ENCODE assay signal across 8 cellular contexts in genomic region chr2:63050186-63050915, GRCh38. TPM values are rescaled to one million over a fixed set of nuclear protein-coding genes. Genes with fewer than 3 reads are reported as not detected.
DNase-seq lines count a peak whose midpoint lies in the region; ATAC-seq, FAIRE-seq and TF ChIP-seq lines count a peak whose summit lies in the region.

Gene OTX1, plus strand, starts transcription at chr2:63050830. Its CDS starts 2,161 bp downstream, at chr2:63052991.

- in situ Hi-C loops in GM13977 (cut with MboI; ENCODE audit: low pct_unique_long_range_greater_than_20kb, low sequenced_read_pairs, unreplicated experiment), result no loop called here

- H3K4me2 ChIP-seq in A549, result peak within 1 kb of the TSS; percentile 99

- H3K27ac ChIP-seq in A549 (peak within 1 kb of the TSS; percentile 83 to 90), layer of hippocampus (ENCODE audit: low read depth, low read length) (peak within 1 kb of the TSS; percentile 52)

- H3K4me3 ChIP-seq in A549, result peak within 1 kb of the TSS; percentile 92

- no peaks in the 10 kb centered on the region for H3K4me1 Mint-ChIP-seq in MCF 10A (ENCODE audit: insufficient read depth, unreplicated experiment)

- 0 out of 5 replicates have a peak, but pooled peaks of 1 of the 2 experiments have one; percentile 13 for TF ChIP-seq RAD21 in A549 (conservative IDR thresholded peaks at IDR 0.05 in 1 of 2, IDR thresholded peaks at IDR 0.05 in 1 of 2)

- peaks cover 8% of the 10 kb centered on the region; the same call in 1 of the 3 replicates for H3K4me1 ChIP-seq in A549

- H3K27ac Mint-ChIP-seq in MCF 10A (ENCODE audit: low read depth, unreplicated experiment), result peak within 1 kb of the TSS; percentile 89

- H3K27me3 ChIP-seq in layer of hippocampus (ENCODE audit: control insufficient read depth, insufficient read depth, low read length), result peaks cover 44% of the 10 kb centered on the region

- no TSS peak for BruUV-seq in MCF 10A (replicated peaks; lab: Mats Ljungman, UMichigan)

- no peak for FAIRE-seq in A549 (lab: Jason Lieb, UNC)

- peak; percentile 81 to 93 for ATAC-seq in A549
- ATAC-seq in HG02759 (IDR thresholded peaks at IDR 0.05; ENCODE audit: unreplicated experiment), result peak; percentile 84

- H3K9me3 ChIP-seq in A549, result no peaks in the 10 kb centered on the region

- POLR2A ChIA-PET in A549 (lab: Yijun Ruan, JAX), result interaction anchor here (0.6 to 1.0 kb wide), 3 partner anchors 14 to 60 kb away, joined by 3 to 4 read pairs (median 4); no protein-coding TSS in a partner anchor
- POLR2A ChIA-PET in MCF 10A (lab: Yijun Ruan, JAX), result interaction anchor here (1.2 to 2.1 kb wide), 4 partner anchors 9 to 74 kb away, joined by 3 to 11 read pairs (median 5); no protein-coding TSS in a partner anchor

- CTCF ChIA-PET in A549 (lab: Yijun Ruan, JAX) (interaction anchor here (1.3 kb wide), 1 partner anchor 593 kb away, joined by 3 read pairs; no protein-coding TSS in a partner anchor), MCF 10A (lab: Yijun Ruan, JAX) (no interaction called here)

- H3K27me3 Mint-ChIP-seq in MCF 10A (ENCODE audit: insufficient read depth, unreplicated experiment), result no peaks in the 10 kb centered on the region

- no peak for TF ChIP-seq EP300 in A549 (IDR thresholded peaks at IDR 0.05)

- no peaks in the 10 kb centered on the region for H3K9me3 Mint-ChIP-seq in MCF 10A (ENCODE audit: unreplicated experiment)

- peak within 1 kb of the TSS; percentile 96 for H3K4me3 Mint-ChIP-seq in MCF 10A (ENCODE audit: unreplicated experiment)

- WGBS in A549 (ENCODE audit: missing lambda C conversion rate), result 0% methylated on average over 24 of the region's 86 CpGs

- intact Hi-C loops in MCF 10A (cut with micrococcal nuclease), result no loop called here

- peak; percentile 88 for TF ChIP-seq POLR2A in A549 (IDR thresholded peaks at IDR 0.05; ENCODE audit: low read length)

- DNase-seq in A549 (ENCODE audit: low read depth in 1 of 2, low spot score in 1 of 2), result peak; percentile 85 to 97
- DNase-seq in GM13977 (ENCODE audit: low spot score), result peak; percentile 96
- DNase-seq in NCI-H1048 (lab: John Stamatoyannopoulos, UW), result peak; percentile 59
- peak; percentile 84 for DNase-seq in SIG-M5 treated with dmso at 0.1 percent for 504 hours (lab: John Stamatoyannopoulos, UW; ENCODE audit: unreplicated experiment)
- peak; percentile 83 for DNase-seq in MCF 10A (ENCODE audit: unreplicated experiment)
- peak; percentile 48 to 51 for DNase-seq in stimulated activated CD4-positive, alpha-beta T cell treated with anti-CD3 and anti-CD28 coated beads, Interleukin-4, amount 100 ng/mL, for 4 hours

- peaks cover 6% of the 10 kb centered on the region for H3K36me3 Mint-ChIP-seq in MCF 10A (ENCODE audit: insufficient read depth, unreplicated experiment)

- TF ChIP-seq CTCF in A549 (IDR thresholded peaks at IDR 0.05) (no peak), GM13977 (IDR thresholded peaks at IDR 0.05; ENCODE audit: extremely low read depth, insufficient read depth, missing control alignments) (no peak), MCF 10A (IDR thresholded peaks at IDR 0.05; ENCODE audit: unreplicated experiment) (no peak)

TF ChIP-seq in A549, 52 proteins besides CTCF, POLR2A, EP300 and RAD21:
- TF ChIP-seq BCL3 (IDR thresholded peaks at IDR 0.05) (peak; percentile 51; the same call in 1 of the 3 replicates), NFE2L2 (conservative IDR thresholded peaks at IDR 0.05; ENCODE audit: low read length) (no peak), EHMT2 (IDR thresholded peaks at IDR 0.05; ENCODE audit: low read depth) (no peak), USF2 (IDR thresholded peaks at IDR 0.05) (no peak), JUNB (IDR thresholded peaks at IDR 0.05) (no peak), RFX5 (IDR thresholded peaks at IDR 0.05) (no peak), HES2 (IDR thresholded peaks at IDR 0.05) (no peak), KDM5A (IDR thresholded peaks at IDR 0.05) (no peak), FOXS1 (CRISPR knock-in tag; IDR thresholded peaks at IDR 0.05) (no peak), FOSL2 (IDR thresholded peaks at IDR 0.05) (no peak), FOSL2 (CRISPR knock-in tag; IDR thresholded peaks at IDR 0.05) (no peak), MYC (IDR thresholded peaks at IDR 0.05; ENCODE audit: borderline replicate concordance, low read length) (no peak), RARB (CRISPR knock-in tag; IDR thresholded peaks at IDR 0.05) (no peak), CBX2 (IDR thresholded peaks at IDR 0.05; ENCODE audit: borderline replicate concordance, low read depth) (no peak), HOXB5 (CRISPR knock-in tag; IDR thresholded peaks at IDR 0.05) (peak; percentile 97), HEYL (CRISPR knock-in tag; IDR thresholded peaks at IDR 0.05) (no peak), TFCP2L1 (CRISPR knock-in tag; IDR thresholded peaks at IDR 0.05) (no peak), MAZ (IDR thresholded peaks at IDR 0.05; ENCODE audit: borderline replicate concordance, low read depth, low read length) (peak; percentile 27; the same call in 1 of the 2 replicates), RNF2 (IDR thresholded peaks at IDR 0.05; ENCODE audit: borderline replicate concordance, low read depth) (no peak), CHD2 (IDR thresholded peaks at IDR 0.05; ENCODE audit: low read length, partially characterized antibody) (no peak), JUN (IDR thresholded peaks at IDR 0.05) (peak in 1 of 2 experiments; percentile 76; a peak in 3 of 5 replicates), ELK1 (IDR thresholded peaks at IDR 0.05; ENCODE audit: low read depth, low read length) (no peak), EHF (CRISPR knock-in tag; IDR thresholded peaks at IDR 0.05) (no peak), ZNF302 (CRISPR knock-in tag; IDR thresholded peaks at IDR 0.05) (no peak), HDAC2 (IDR thresholded peaks at IDR 0.05) (no peak), CEBPB (IDR thresholded peaks at IDR 0.05) (no peak), CBX8 (IDR thresholded peaks at IDR 0.05) (no peak), PBX3 (IDR thresholded peaks at IDR 0.05) (peak; percentile 97), BHLHE40 (IDR thresholded peaks at IDR 0.05; ENCODE audit: low read depth, low read length) (no peak), HOXB13 (CRISPR knock-in tag; IDR thresholded peaks at IDR 0.05; ENCODE audit: low read depth) (no peak), MAFK (IDR thresholded peaks at IDR 0.05; ENCODE audit: partially characterized antibody) (no peak), ESRRA (IDR thresholded peaks at IDR 0.05; ENCODE audit: borderline replicate concordance, low read length) (no peak), PHF8 (IDR thresholded peaks at IDR 0.05; ENCODE audit: borderline replicate concordance, low read depth) (peak; percentile 30; the same call in 1 of the 2 replicates)
TF ChIP-seq in A549: peak in this region for 6.

RNA-seq across cellular contexts. Expression of gene OTX1, which starts in this region (rescaled TPM):
- polyA plus RNA-seq in A549 (2011; rRNA removed) (0.26 and 0.45 TPM in 2 replicates), A549 (2017; fragmentation: RNase III; extraction: RNeasy Plus Mini Kit Qiagen cat#74134 plus additional on column Dnase treatment) (1.9 to 2.5 TPM (median 2.0 TPM) in 3 replicates)
- 0.83 TPM in 2 replicates for polyA plus RNA-seq in A549 (2012; cell fraction: cytosol; rRNA removed)
- 1.7 and 2.6 TPM in 2 replicates for polyA plus RNA-seq in A549 (2012; cell fraction: nucleus; rRNA removed)
- polyA minus RNA-seq in A549 (2011; rRNA and poly(A)+ RNA removed), result 0.83 and 0.87 TPM in 2 replicates
- total RNA-seq in MCF 10A (2022), result 1.4 and 2.2 TPM in 2 replicates

Comparison
In these comparisons a context has a peak if more than half of its experiments do, and no peak if none do; other contexts are left out.
1. Peak in every context shown above with its lines: DNase-seq, ATAC-seq, H3K4me3 ChIP-seq and H3K27ac ChIP-seq.